ENCODE assay signal across 1 cellular context in the genomic region with DNA sequence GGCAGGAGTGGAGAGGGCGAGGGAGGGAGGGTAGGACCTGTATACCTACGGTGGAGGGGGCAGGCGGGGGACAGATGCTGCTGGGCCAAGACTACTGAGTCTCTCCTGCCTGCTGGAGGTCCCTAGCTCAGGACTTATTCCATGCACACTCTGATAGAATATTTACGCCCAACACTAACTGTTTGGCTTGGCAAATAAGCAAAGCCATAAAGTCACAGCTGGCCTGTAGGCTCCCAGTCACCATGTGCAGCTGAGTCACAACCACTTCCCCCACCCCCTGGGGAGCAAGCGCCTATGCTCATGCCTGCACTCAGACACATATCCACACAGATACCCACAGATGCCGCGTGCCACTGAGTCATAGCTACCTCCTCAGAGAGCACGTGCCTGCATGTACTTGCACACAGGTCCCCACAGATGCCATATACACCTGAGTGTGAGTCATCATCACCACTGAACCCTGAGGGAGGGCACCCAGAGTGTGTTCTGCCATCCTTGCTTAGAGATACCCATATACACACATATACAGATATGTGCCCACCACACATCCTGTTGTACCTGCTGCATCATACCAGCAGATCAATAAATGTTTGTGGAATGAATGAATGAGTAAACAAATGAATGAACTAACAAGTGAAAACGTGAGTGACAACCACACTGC.
TF ChIP-seq lines count a peak whose summit lies in the region.

No MANE protein-coding gene starts in this region.

TF ChIP-seq in IMR-90, 13 proteins besides CTCF, POLR2A, EP300 and RAD21 (continued from another document):
- no peak for TF ChIP-seq ELK1 (IDR thresholded peaks at IDR 0.05; ENCODE audit: borderline replicate concordance, low read depth, low read length)
- peak; percentile 92 for TF ChIP-seq MXI1 (IDR thresholded peaks at IDR 0.05; ENCODE audit: borderline replicate concordance, low read depth, low read length)
- TF ChIP-seq RFX5 (IDR thresholded peaks at IDR 0.05; ENCODE audit: low read depth, low read length): no peak
- TF ChIP-seq FOS (IDR thresholded peaks at IDR 0.05; ENCODE audit: low read depth, low read length): peak; percentile 99
- peak; percentile 91 for TF ChIP-seq USF2 (IDR thresholded peaks at IDR 0.05; ENCODE audit: low read depth, low read length)
- TF ChIP-seq MAZ (IDR thresholded peaks at IDR 0.05; ENCODE audit: borderline replicate concordance, low read depth, low read length): peak; percentile 94
- peak; percentile 96 for TF ChIP-seq RCOR1 (IDR thresholded peaks at IDR 0.05; ENCODE audit: insufficient replicate concordance, low read length)
- TF ChIP-seq CEBPB (IDR thresholded peaks at IDR 0.05; ENCODE audit: low read depth, low read length): peak; percentile 45; the same call in 1 of the 2 replicates
- peak; percentile 15; the same call in 1 of the 2 replicates for TF ChIP-seq MAFK (IDR thresholded peaks at IDR 0.05; ENCODE audit: low read depth, low read length)
- TF ChIP-seq BHLHE40 (IDR thresholded peaks at IDR 0.05; ENCODE audit: low read depth, low read length): peak; percentile 100
- TF ChIP-seq SMC3 (IDR thresholded peaks at IDR 0.05; ENCODE audit: low read depth, low read length): peak; percentile 11; the same call in 1 of the 2 replicates
- peak; percentile 75 for TF ChIP-seq NFE2L2 (IDR thresholded peaks at IDR 0.05; ENCODE audit: low read depth, low read length)
